2 cellular contexts compared by ENCODE assay signal in genomic region chr6:27986928-27987725, GRCh38.
TF ChIP-seq lines count a peak whose summit lies in the region.

No MANE protein-coding gene starts in this region.

TF ChIP-seq in IMR-90, 13 proteins besides CTCF, POLR2A, EP300 and RAD21:
- TF ChIP-seq MAZ (IDR thresholded peaks at IDR 0.05; ENCODE audit: borderline replicate concordance, low read depth, low read length) (no peak), NFE2L2 (IDR thresholded peaks at IDR 0.05; ENCODE audit: low read depth, low read length) (no peak), FOS (IDR thresholded peaks at IDR 0.05; ENCODE audit: low read depth, low read length) (no peak), RCOR1 (IDR thresholded peaks at IDR 0.05; ENCODE audit: insufficient replicate concordance, low read length) (no peak), MAFK (IDR thresholded peaks at IDR 0.05; ENCODE audit: low read depth, low read length) (no peak), BHLHE40 (IDR thresholded peaks at IDR 0.05; ENCODE audit: low read depth, low read length) (no peak), SMC3 (IDR thresholded peaks at IDR 0.05; ENCODE audit: low read depth, low read length) (no peak), CHD1 (IDR thresholded peaks at IDR 0.05; ENCODE audit: low read depth, low read length) (no peak), ELK1 (IDR thresholded peaks at IDR 0.05; ENCODE audit: borderline replicate concordance, low read depth, low read length) (no peak), MXI1 (IDR thresholded peaks at IDR 0.05; ENCODE audit: borderline replicate concordance, low read depth, low read length) (no peak), CEBPB (IDR thresholded peaks at IDR 0.05; ENCODE audit: low read depth, low read length) (no peak), RFX5 (IDR thresholded peaks at IDR 0.05; ENCODE audit: low read depth, low read length) (no peak)
- TF ChIP-seq, protein P1, sequence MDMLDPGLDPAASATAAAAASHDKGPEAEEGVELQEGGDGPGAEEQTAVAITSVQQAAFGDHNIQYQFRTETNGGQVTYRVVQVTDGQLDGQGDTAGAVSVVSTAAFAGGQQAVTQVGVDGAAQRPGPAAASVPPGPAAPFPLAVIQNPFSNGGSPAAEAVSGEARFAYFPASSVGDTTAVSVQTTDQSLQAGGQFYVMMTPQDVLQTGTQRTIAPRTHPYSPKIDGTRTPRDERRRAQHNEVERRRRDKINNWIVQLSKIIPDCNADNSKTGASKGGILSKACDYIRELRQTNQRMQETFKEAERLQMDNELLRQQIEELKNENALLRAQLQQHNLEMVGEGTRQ (IDR thresholded peaks at IDR 0.05; ENCODE audit: low read depth, low read length): no peak
TF ChIP-seq in IMR-90: peak in this region for 0.

TF ChIP-seq in GM12891, 5 proteins besides CTCF, POLR2A, EP300 and RAD21:
- TF ChIP-seq POLR2AphosphoS5 (IDR thresholded peaks at IDR 0.05; ENCODE audit: low read depth, low read length) (no peak), TAF1 (IDR thresholded peaks at IDR 0.05; ENCODE audit: low read depth, low read length) (no peak), SPI1 (IDR thresholded peaks at IDR 0.05; ENCODE audit: low read depth, low read length) (no peak), POU2F2 (IDR thresholded peaks at IDR 0.05; ENCODE audit: low read depth, low read length) (no peak), PAX5 (IDR thresholded peaks at IDR 0.05; ENCODE audit: insufficient read depth, low read length, severe bottlenecking) (no peak)
